In genomic region chr16:85364323-85365040, GRCh38 we compare ENCODE assay signal across 24 cellular contexts.
A peak's percentile ranks its signal among the peaks of the same experiment; 100 is the strongest.
DNase-seq lines count a peak whose midpoint lies in the region; ATAC-seq and TF ChIP-seq lines count a peak whose summit lies in the region.
"Had no signal": no experiment of that assay in that cellular context is flagged by ENCODE, and none has a peak within 500 bp of the region (broad histone marks: within the 10 kb centered on the region; RNA-seq: fewer than 3 reads in every experiment).

No MANE protein-coding gene starts in this region.

- no peak overlapping the region for H3K23ac ChIP-seq in trophoblast cell (ENCODE audit: low read length)

- no peak for TF ChIP-seq POLR2A in esophagus squamous epithelium (IDR thresholded peaks at IDR 0.05)

- peak overlapping the region; percentile 62 for H2BK5ac ChIP-seq in trophoblast cell (ENCODE audit: low read depth, low read length, poor library complexity)

- peaks cover 14 to 79% (median 70%) of the 10 kb centered on the region in 10 experiments for H3K4me1 ChIP-seq in BLaER1 treated with 17β-estradiol and CSF1 and Interleukin-3, amounts not matched to agents 10 nM and 100 nM
- H3K4me1 ChIP-seq in adipocyte (ENCODE audit: control insufficient read depth, insufficient read depth, low read length), result peaks cover 23% of the 10 kb centered on the region
- H3K4me1 ChIP-seq in esophagus squamous epithelium, result peaks cover 17 to 71% (median 35%) of the 10 kb centered on the region in 3 donors
- peaks cover 45 to 55% of the 10 kb centered on the region in 2 experiments for H3K4me1 ChIP-seq in trophoblast cell (ENCODE audit: control insufficient read depth in 1 of 2, insufficient read depth in 2 of 2, low read length in 2 of 2)

- H3K9ac ChIP-seq in BLaER1 treated with 17β-estradiol and CSF1 and Interleukin-3, amounts not matched to agents 10 nM and 100 nM, result peak overlapping the region in 3 of 11 experiments; percentile 16 to 56 (median 52); a peak in 5 of 22 replicates
- no peak overlapping the region for H3K9ac ChIP-seq in adipocyte (ENCODE audit: low read length)
- H3K9ac ChIP-seq in trophoblast cell (ENCODE audit: low read length), result no peak overlapping the region

- no peak for ATAC-seq in GM18502 (IDR thresholded peaks at IDR 0.05; ENCODE audit: poor library complexity, unreplicated experiment)
- ATAC-seq: pancreas, PC-3, right cardiac atrium had no signal

- H2BK120ac ChIP-seq in trophoblast cell (ENCODE audit: insufficient read depth, low read length, poor library complexity), result peak overlapping the region; percentile 98

- peaks cover 0 to 50% (median 0%) of the 10 kb centered on the region in 11 experiments; a peak in 5 of 22 replicates for H3K27me3 ChIP-seq in BLaER1 treated with 17β-estradiol and CSF1 and Interleukin-3, amounts not matched to agents 10 nM and 100 nM
- H3K27me3 ChIP-seq in adipocyte (replicated peaks; ENCODE audit: control insufficient read depth, insufficient read depth, low read length) (no peaks in the 10 kb centered on the region), esophagus squamous epithelium (no peaks in the 10 kb centered on the region), trophoblast cell (ENCODE audit: insufficient read depth, low read length) (no peaks in the 10 kb centered on the region)
- H3K27me3 ChIP-seq: colonic mucosa, pancreas had no signal

- WGBS in esophagus squamous epithelium, 2 donors, result 75 to 76% methylated on average over 8 to 9 of the region's 21 CpGs
- WGBS in trophoblast cell (ENCODE audit: extremely low coverage, insufficient coverage, insufficient read length), result no CpG with 5 or more reads among the region's 21 CpGs

- H3K4me2 ChIP-seq in BLaER1 treated with 17β-estradiol and CSF1 and Interleukin-3, amounts not matched to agents 10 nM and 100 nM, result peak overlapping the region; percentile 52 to 89 (median 59)
- H3K4me2 ChIP-seq in trophoblast cell (ENCODE audit: low read length), result no peak overlapping the region

- TF ChIP-seq CTCF in esophagus squamous epithelium (IDR thresholded peaks at IDR 0.05), result no peak

- H3K18ac ChIP-seq in trophoblast cell (ENCODE audit: low read length), result peak overlapping the region; percentile 75

- peaks cover 0 to 45% (median 7%) of the 10 kb centered on the region in 11 experiments; a peak in 7 of 22 replicates for H4K20me1 ChIP-seq in BLaER1 treated with 17β-estradiol and CSF1 and Interleukin-3, amounts not matched to agents 10 nM and 100 nM

- peaks cover 63% of the 10 kb centered on the region for H3K79me1 ChIP-seq in trophoblast cell (ENCODE audit: low read length)

- peak overlapping the region; percentile 69 for H3K14ac ChIP-seq in trophoblast cell (ENCODE audit: low read length)

- DNase-seq in adipocyte (ENCODE audit: low read depth) (peak; percentile 76), esophagus squamous epithelium (lab: John Stamatoyannopoulos, UW) (no peak), trophoblast cell (no peak), nucleus accumbens (lab: John Stamatoyannopoulos, UW) (no peak), DMS53 (lab: John Stamatoyannopoulos, UW) (no peak), cortex of kidney (lab: John Stamatoyannopoulos, UW) (no peak)
- DNase-seq: activated B cell treated with CpG ODN at 0.5 μM for 24 hours; activated CD4-positive, alpha-beta memory T cell treated with anti-CD3 and anti-CD28 coated beads, Interleukin-2, amount 10 ng/mL, durations not matched to agents 7 days and 5 days; activated naive CD4-positive, alpha-beta T cell treated with Interleukin-2 at 50 U/mL for 16 hours; activated T-cell treated with anti-CD3 and anti-CD28 coated beads, Interleukin-2, amount 50 U/mL, for 1 hour; CD4-positive, alpha-beta memory T cell; colonic mucosa; GOT3; KG1; kidney; NCI-H1694; NCI-H82; PC-3; stimulated activated CD4-positive, alpha-beta T cell treated with anti-CD3 and anti-CD28 coated beads, Interleukin-15, amount 100 ng/mL, for 24 hours; T-helper 2 cell had no signal

- peaks cover 17% of the 10 kb centered on the region for H3K79me2 ChIP-seq in trophoblast cell (ENCODE audit: control insufficient read depth, insufficient read depth, low read length, poor library complexity)

- intact Hi-C loops in esophagus squamous epithelium (cut with DNase I), result no loop called here

- H3K27ac ChIP-seq in BLaER1 treated with 17β-estradiol and CSF1 and Interleukin-3, amounts not matched to agents 10 nM and 100 nM, result peak overlapping the region in 2 of 11 experiments; percentile 27 to 33; a peak in 2 of 22 replicates
- peak overlapping the region; percentile 29 to 75 (median 40) for H3K27ac ChIP-seq in esophagus squamous epithelium
- H3K27ac ChIP-seq in trophoblast cell (ENCODE audit: low read depth, low read length), result peak overlapping the region; percentile 96
- H3K27ac ChIP-seq: colonic mucosa, pancreas had no signal

- no peaks in the 10 kb centered on the region for H3K36me3 ChIP-seq in BLaER1 treated with 17β-estradiol and CSF1 and Interleukin-3, amounts not matched to agents 10 nM and 100 nM
- peaks cover 3% of the 10 kb centered on the region for H3K36me3 ChIP-seq in adipocyte (ENCODE audit: control insufficient read depth, insufficient read depth, low read length, severe bottlenecking)
- no peaks in the 10 kb centered on the region for H3K36me3 ChIP-seq in esophagus squamous epithelium
- H3K36me3 ChIP-seq in trophoblast cell (ENCODE audit: control insufficient read depth in 1 of 2, insufficient read depth in 2 of 2, low read length in 2 of 2), result no peaks in the 10 kb centered on the region
- H3K36me3 ChIP-seq: colonic mucosa, pancreas had no signal

- peak overlapping the region; percentile 85 for H2BK12ac ChIP-seq in trophoblast cell (ENCODE audit: low read length)

- peak overlapping the region; percentile 37 for H3K4ac ChIP-seq in trophoblast cell (ENCODE audit: low read depth, low read length)

- H2AK5ac ChIP-seq in trophoblast cell (ENCODE audit: low read length), result peak overlapping the region; percentile 88

- H3K4me3 ChIP-seq in BLaER1 treated with 17β-estradiol and CSF1 and Interleukin-3, amounts not matched to agents 10 nM and 100 nM, result no peak overlapping the region; a peak in 1 of 20 replicates
- no peak overlapping the region for H3K4me3 ChIP-seq in adipocyte (ENCODE audit: low read length)
- H3K4me3 ChIP-seq in esophagus squamous epithelium, result no peak overlapping the region
- H3K4me3 ChIP-seq in trophoblast cell (ENCODE audit: low read depth, low read length), result no peak overlapping the region
- H3K4me3 ChIP-seq: colonic mucosa, pancreas had no signal

- no peaks in the 10 kb centered on the region for H3K9me3 ChIP-seq in BLaER1 treated with 17β-estradiol and CSF1 and Interleukin-3, amounts not matched to agents 10 nM and 100 nM (replicated peaks in 1 of 11)
- H3K9me3 ChIP-seq in adipocyte (ENCODE audit: control insufficient read depth, low read length), result no peaks in the 10 kb centered on the region
- H3K9me3 ChIP-seq in esophagus squamous epithelium, result no peaks in the 10 kb centered on the region
- peaks cover 4% of the 10 kb centered on the region for H3K9me3 ChIP-seq in trophoblast cell (ENCODE audit: insufficient read depth, low read depth, low read length)
- H3K9me3 ChIP-seq: colonic mucosa, pancreas had no signal

- peak overlapping the region; percentile 0 for H4K12ac ChIP-seq in trophoblast cell (ENCODE audit: low read depth, low read length)

- H4K91ac ChIP-seq in trophoblast cell (ENCODE audit: low read depth, low read length), result peak overlapping the region; percentile 93

- no peak overlapping the region for H2AFZ ChIP-seq in trophoblast cell (ENCODE audit: insufficient read depth, low read length, poor library complexity)

- peak overlapping the region; percentile 61 for H4K8ac ChIP-seq in trophoblast cell (ENCODE audit: low read depth, low read length)
